In the genomic region with DNA sequence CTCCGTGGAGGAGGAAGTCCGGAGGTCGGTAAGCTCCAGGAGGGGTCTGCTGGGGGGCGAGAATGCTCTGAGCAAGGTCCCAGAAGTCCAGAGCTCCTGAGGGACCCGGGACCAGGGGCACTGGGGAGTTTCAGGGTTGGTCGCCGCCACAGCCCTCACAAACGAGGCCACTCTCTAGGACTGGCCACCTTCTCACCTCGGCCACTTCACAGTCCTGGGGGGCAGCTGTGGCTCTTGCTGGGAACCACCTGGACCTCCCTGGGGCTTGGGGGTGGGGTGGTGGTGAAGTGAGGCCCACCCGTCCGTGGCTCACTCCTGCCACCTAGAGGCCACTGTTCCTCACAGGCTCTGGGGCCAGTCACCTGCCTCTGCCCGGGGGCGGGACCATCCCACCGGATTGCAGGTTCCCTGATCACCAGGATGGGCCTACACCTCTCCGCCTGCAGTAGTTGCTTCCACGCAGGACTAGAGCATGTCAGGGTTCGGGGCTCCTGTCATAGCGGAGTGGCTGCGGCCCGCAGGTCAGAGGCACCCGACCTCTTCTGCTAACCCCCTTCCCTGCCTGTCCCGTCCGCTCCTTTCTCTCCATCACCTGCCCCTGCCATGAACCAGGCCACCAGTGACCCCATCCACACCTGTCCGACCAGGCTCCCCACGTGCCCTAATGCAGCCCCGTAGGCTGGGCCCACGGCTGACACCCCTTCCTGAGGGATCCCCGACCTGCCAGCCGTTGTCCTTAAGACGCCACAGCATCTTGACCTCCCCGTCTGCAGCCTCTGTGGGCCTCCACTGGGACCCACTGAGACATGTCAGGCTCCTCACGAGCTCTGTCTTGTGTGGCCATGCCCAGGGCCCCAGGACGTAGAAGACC, we compare ENCODE assay signal across 8 cellular contexts. TPM values are rescaled to one million over a fixed set of nuclear protein-coding genes. Genes with fewer than 3 reads are reported as not detected.
DNase-seq lines count a peak whose midpoint lies in the region; ATAC-seq and TF ChIP-seq lines count a peak whose summit lies in the region.

No MANE protein-coding gene starts in this region.

- H3K36me3 ChIP-seq in MM.1S (replicated peaks; ENCODE audit: insufficient read depth, low read length) (no peaks in the 10 kb centered on the region), skeletal muscle satellite cell (ENCODE audit: insufficient read depth, low read length) (no peaks in the 10 kb centered on the region)

- H4K20me1 ChIP-seq in MM.1S (ENCODE audit: insufficient read depth, low read length) = no peaks in the 10 kb centered on the region

- peaks cover 11% of the 10 kb centered on the region for H3K4me1 Mint-ChIP-seq in activated naive CD8-positive, alpha-beta T cell (ENCODE audit: low read depth)

- peak; percentile 97 for TF ChIP-seq CTCF in GM12874 (IDR thresholded peaks at IDR 0.05; ENCODE audit: insufficient read depth, low read depth, low read length)
- peak; percentile 81 for TF ChIP-seq CTCF in MM.1S (IDR thresholded peaks at IDR 0.05; ENCODE audit: low read length)

- H3K9me3 ChIP-seq in MM.1S (replicated peaks; ENCODE audit: insufficient read depth, low read length) (no peaks in the 10 kb centered on the region), skeletal muscle satellite cell (replicated peaks; ENCODE audit: low read length) (no peaks in the 10 kb centered on the region)

- peaks cover 4% of the 10 kb centered on the region for H3K27me3 Mint-ChIP-seq in activated naive CD8-positive, alpha-beta T cell

- no peak overlapping the region for H3K27ac Mint-ChIP-seq in activated naive CD8-positive, alpha-beta T cell

- peak; percentile 48 to 54 for ATAC-seq in left cardiac atrium
- no peak for ATAC-seq in GM21367 (IDR thresholded peaks at IDR 0.05; ENCODE audit: unreplicated experiment)
- no peak for ATAC-seq in GM21576 (IDR thresholded peaks at IDR 0.05; ENCODE audit: unreplicated experiment)

- H3K79me2 ChIP-seq in MM.1S (ENCODE audit: low read length) = no peaks in the 10 kb centered on the region

- H3K4me3 ChIP-seq in MM.1S (ENCODE audit: low read length) (no peak overlapping the region), skeletal muscle satellite cell (ENCODE audit: low read length) (no peak overlapping the region)

- no peaks in the 10 kb centered on the region for H3F3A ChIP-seq in MM.1S (ENCODE audit: insufficient read depth, low read length)

- DNase-seq in MM.1S (peak; percentile 56), SKM-1 treated with dmso at 0.1 percent for 144 hours (lab: John Stamatoyannopoulos, UW; ENCODE audit: unreplicated experiment) (peak; percentile 47), left cardiac atrium (peak; percentile 88)

- H3K27ac ChIP-seq in MM.1S (ENCODE audit: low read length) = no peak overlapping the region

- H3K4me1 ChIP-seq in MM.1S (ENCODE audit: low read length) (peaks cover 6% of the 10 kb centered on the region), skeletal muscle satellite cell (ENCODE audit: control insufficient read depth, insufficient read depth, low read length) (peaks cover 15% of the 10 kb centered on the region)

- no peaks in the 10 kb centered on the region for H3K9me3 Mint-ChIP-seq in activated naive CD8-positive, alpha-beta T cell (ENCODE audit: low read depth)

- H3K4me3 Mint-ChIP-seq in activated naive CD8-positive, alpha-beta T cell = peak overlapping the region; percentile 5

- H3K36me3 Mint-ChIP-seq in activated naive CD8-positive, alpha-beta T cell = no peaks in the 10 kb centered on the region

- peak overlapping the region; percentile 28; the same call in 1 of the 2 replicates for H3K4me2 ChIP-seq in MM.1S (ENCODE audit: low read depth, low read length)
- H3K4me2 ChIP-seq in skeletal muscle satellite cell (ENCODE audit: low read length) = peak overlapping the region; percentile 18

- H3K27me3 ChIP-seq in MM.1S (replicated peaks; ENCODE audit: insufficient read depth, low read length) = peaks cover 47% of the 10 kb centered on the region
- peaks cover 10% of the 10 kb centered on the region for H3K27me3 ChIP-seq in skeletal muscle satellite cell (ENCODE audit: control insufficient read depth, insufficient read depth, low read length)

- H3K9me2 ChIP-seq in MM.1S (replicated peaks; ENCODE audit: insufficient read depth, low read length) = no peaks in the 10 kb centered on the region

- H2AFZ ChIP-seq in MM.1S (ENCODE audit: low read length) = 0 out of 2 replicates have a peak overlapping the region, but pooled peaks have one; percentile 6

- intact Hi-C loops in left cardiac atrium (cut with DNase I) = loop anchor here in 1 of 2 donors (5.0 kb wide), 1 partner anchor 76 kb away; the partner anchor contains the start of gene PRPF6

- no peak overlapping the region for H3K9ac ChIP-seq in MM.1S (ENCODE audit: low read length)
- no peak overlapping the region for H3K9ac ChIP-seq in skeletal muscle satellite cell (ENCODE audit: low read depth, low read length)

RNA-seq across cellular contexts. Expression of gene TCEA2, which starts 5.1 kb away (rescaled TPM):
- 10 to 100 TPM; 44.7 to 46.4 TPM for total RNA-seq in left cardiac atrium
- total RNA-seq in skeletal muscle satellite cell (2012; rRNA removed) = 8.9 and 13.3 TPM in 2 replicates

RNA-seq across cellular contexts. Expression of gene SOX18, which starts 8.4 kb away (rescaled TPM):
- total RNA-seq in left cardiac atrium = 10 to 100 TPM; 39.4 to 83.4 TPM
- not detected in 2 replicates for total RNA-seq in skeletal muscle satellite cell (2012; rRNA removed)

RNA-seq across cellular contexts. Expression of gene RGS19, which starts 21.5 kb away (rescaled TPM):
- 1 to 10 TPM; 9.7 to 10.0 TPM for total RNA-seq in left cardiac atrium
- 5.8 and 12.5 TPM in 2 replicates for total RNA-seq in skeletal muscle satellite cell (2012; rRNA removed)

RNA-seq across cellular contexts. Expression of gene C20orf204, which starts 21.9 kb away (rescaled TPM):
- total RNA-seq in left cardiac atrium = 1 to 10 TPM in 1 of 2 donors, under 1 TPM in 1; 0.29 to 1.0 TPM
- 0.51 and 0.87 TPM in 2 replicates for total RNA-seq in skeletal muscle satellite cell (2012; rRNA removed)

RNA-seq across cellular contexts. Expression of gene OPRL1, which starts 22.0 kb away (rescaled TPM):
- total RNA-seq in left cardiac atrium = under 1 TPM; 0.71 to 0.97 TPM
- 0.22 and 0.51 TPM in 2 replicates for total RNA-seq in skeletal muscle satellite cell (2012; rRNA removed)

Comparison
In these comparisons a context has a peak if more than half of its experiments do, and no peak if none do; other contexts are left out.
1. ATAC-seq: peak in left cardiac atrium (2 of 2); none in GM21367 (single experiment) and GM21576 (single experiment).
2. Peak in every context shown above with its lines, with median percentiles within 50 percentile points of each other: DNase-seq.